Comparison of ENCODE assay signal across 1 cellular context in genomic region chr11:83157755-83158473, GRCh38.
TF ChIP-seq lines count a peak whose summit lies in the region.

No MANE protein-coding gene starts in this region.

TF ChIP-seq in SK-N-SH treated with all-trans-retinoic acid at 6 μM for 48 hours, 23 proteins besides CTCF, POLR2A, EP300 and RAD21 (continued from another document):
- TF ChIP-seq, protein P1, sequence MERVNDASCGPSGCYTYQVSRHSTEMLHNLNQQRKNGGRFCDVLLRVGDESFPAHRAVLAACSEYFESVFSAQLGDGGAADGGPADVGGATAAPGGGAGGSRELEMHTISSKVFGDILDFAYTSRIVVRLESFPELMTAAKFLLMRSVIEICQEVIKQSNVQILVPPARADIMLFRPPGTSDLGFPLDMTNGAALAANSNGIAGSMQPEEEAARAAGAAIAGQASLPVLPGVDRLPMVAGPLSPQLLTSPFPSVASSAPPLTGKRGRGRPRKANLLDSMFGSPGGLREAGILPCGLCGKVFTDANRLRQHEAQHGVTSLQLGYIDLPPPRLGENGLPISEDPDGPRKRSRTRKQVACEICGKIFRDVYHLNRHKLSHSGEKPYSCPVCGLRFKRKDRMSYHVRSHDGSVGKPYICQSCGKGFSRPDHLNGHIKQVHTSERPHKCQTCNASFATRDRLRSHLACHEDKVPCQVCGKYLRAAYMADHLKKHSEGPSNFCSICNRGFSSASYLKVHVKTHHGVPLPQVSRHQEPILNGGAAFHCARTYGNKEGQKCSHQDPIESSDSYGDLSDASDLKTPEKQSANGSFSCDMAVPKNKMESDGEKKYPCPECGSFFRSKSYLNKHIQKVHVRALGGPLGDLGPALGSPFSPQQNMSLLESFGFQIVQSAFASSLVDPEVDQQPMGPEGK (CRISPR knock-in tag; IDR thresholded peaks at IDR 0.05; ENCODE audit: borderline replicate concordance) = peak; percentile 23; the same call in 1 of the 2 replicates
